9 cellular contexts compared by ENCODE assay signal in genomic region chr19:49147923-49148682, GRCh38. TPM values are rescaled to one million over a fixed set of nuclear protein-coding genes. Genes with fewer than 3 reads are reported as not detected.
A peak's percentile ranks its signal among the peaks of the same experiment; 100 is the strongest.
DNase-seq lines count a peak whose midpoint lies in the region; ATAC-seq and TF ChIP-seq lines count a peak whose summit lies in the region.
"Had no signal": no experiment of that assay in that cellular context is flagged by ENCODE, and none has a peak within 500 bp of the region (broad histone marks: within the 10 kb centered on the region; RNA-seq: fewer than 3 reads in every experiment).

No MANE protein-coding gene starts in this region.

- H3K4me3 Mint-ChIP-seq in activated CD8-positive, alpha-beta T cell treated with anti-CD3 and anti-CD28 coated beads, Interleukin-2, amount 10 ng/mL, durations not matched to agents 7 days and 5 days: peak overlapping the region; percentile 32
- no peak overlapping the region for H3K4me3 Mint-ChIP-seq in activated CD8-positive, alpha-beta T cell treated with anti-CD3 and anti-CD28 coated beads for 36 hours
- H3K4me3 Mint-ChIP-seq in chondrocyte (ENCODE audit: unreplicated experiment): peak overlapping the region; percentile 52

- peaks cover 53% of the 10 kb centered on the region for H3K27me3 Mint-ChIP-seq in activated CD8-positive, alpha-beta T cell treated with anti-CD3 and anti-CD28 coated beads, Interleukin-2, amount 10 ng/mL, durations not matched to agents 7 days and 5 days (ENCODE audit: low read depth)
- peaks cover 57% of the 10 kb centered on the region for H3K27me3 Mint-ChIP-seq in activated CD8-positive, alpha-beta T cell treated with anti-CD3 and anti-CD28 coated beads for 36 hours
- no peaks in the 10 kb centered on the region for H3K27me3 Mint-ChIP-seq in chondrocyte (ENCODE audit: low read depth)

- H3K36me3 Mint-ChIP-seq in activated CD8-positive, alpha-beta T cell treated with anti-CD3 and anti-CD28 coated beads, Interleukin-2, amount 10 ng/mL, durations not matched to agents 7 days and 5 days (ENCODE audit: low read depth): no peaks in the 10 kb centered on the region
- H3K36me3 Mint-ChIP-seq in activated CD8-positive, alpha-beta T cell treated with anti-CD3 and anti-CD28 coated beads for 36 hours (ENCODE audit: low read depth): no peaks in the 10 kb centered on the region
- H3K36me3 Mint-ChIP-seq in chondrocyte (ENCODE audit: low read depth): no peaks in the 10 kb centered on the region

- H3K4me3 ChIP-seq in liver (ENCODE audit: low read depth in 1 of 3, low read length in 3 of 3): no peak overlapping the region
- peak overlapping the region; percentile 69 for H3K4me3 ChIP-seq in suprapubic skin
- H3K4me3 ChIP-seq: GM12878 had no signal

- DNase-seq in activated CD8-positive, alpha-beta T cell treated with anti-CD3 and anti-CD28 coated beads, Interleukin-2, amount 10 ng/mL, durations not matched to agents 7 days and 5 days: no peak
- DNase-seq in activated CD8-positive, alpha-beta T cell treated with anti-CD3 and anti-CD28 coated beads for 36 hours: no peak
- DNase-seq in chondrocyte (ENCODE audit: low spot score): no peak
- DNase-seq in suprapubic skin (ENCODE audit: low spot score in 2 of 2): no peak
- no peak for DNase-seq in NCI-H187 (lab: John Stamatoyannopoulos, UW)
- DNase-seq in 8988T: no peak

- no peak for TF ChIP-seq EP300 in suprapubic skin (IDR thresholded peaks at IDR 0.05)

- CTCF ChIA-PET in activated CD8-positive, alpha-beta T cell treated with anti-CD3 and anti-CD28 coated beads, Interleukin-2, amount 10 ng/mL, durations not matched to agents 7 days and 5 days (lab: Charles Lee): interaction anchor here (1.6 to 1.9 kb wide), 2 partner anchors 50 to 51 kb away, joined by 5 to 9 read pairs; no protein-coding TSS in a partner anchor
- CTCF ChIA-PET in activated CD8-positive, alpha-beta T cell treated with anti-CD3 and anti-CD28 coated beads for 36 hours (lab: Charles Lee): interaction anchor here (1.1 to 6.2 kb wide), 6 partner anchors 9 to 51 kb away, joined by 3 to 36 read pairs (median 4); partner anchors contain the start of gene LIN7B

- peaks cover 42% of the 10 kb centered on the region for H3K4me1 Mint-ChIP-seq in activated CD8-positive, alpha-beta T cell treated with anti-CD3 and anti-CD28 coated beads, Interleukin-2, amount 10 ng/mL, durations not matched to agents 7 days and 5 days (ENCODE audit: low read depth)
- peaks cover 28% of the 10 kb centered on the region for H3K4me1 Mint-ChIP-seq in activated CD8-positive, alpha-beta T cell treated with anti-CD3 and anti-CD28 coated beads for 36 hours (ENCODE audit: low read depth)
- H3K4me1 Mint-ChIP-seq in chondrocyte (ENCODE audit: low read depth): peaks cover 26% of the 10 kb centered on the region

- no peak for TF ChIP-seq CTCF in activated CD8-positive, alpha-beta T cell treated with anti-CD3 and anti-CD28 coated beads for 36 hours (IDR thresholded peaks at IDR 0.05)
- TF ChIP-seq CTCF in chondrocyte (IDR thresholded peaks at IDR 0.05): no peak
- TF ChIP-seq CTCF in liver (IDR thresholded peaks at IDR 0.05; ENCODE audit: low read depth, low read length, missing input control): no peak
- no peak for TF ChIP-seq CTCF in suprapubic skin (IDR thresholded peaks at IDR 0.05)

- no peaks in the 10 kb centered on the region for H3K36me3 ChIP-seq in liver (ENCODE audit: control insufficient read depth in 4 of 4, insufficient read depth in 3 of 4, low read depth in 1 of 4, low read length in 3 of 4)
- no peaks in the 10 kb centered on the region for H3K36me3 ChIP-seq in suprapubic skin

- H3K27me3 ChIP-seq in liver (ENCODE audit: control insufficient read depth in 4 of 4, insufficient read depth in 4 of 4, low read length in 3 of 4) (no peaks in the 10 kb centered on the region), suprapubic skin (no peaks in the 10 kb centered on the region)

- 76% methylated on average over 11 of the region's 11 CpGs for WGBS in liver
- WGBS in suprapubic skin: 69% methylated on average over 10 of the region's 11 CpGs

- H3K27ac Mint-ChIP-seq in activated CD8-positive, alpha-beta T cell treated with anti-CD3 and anti-CD28 coated beads, Interleukin-2, amount 10 ng/mL, durations not matched to agents 7 days and 5 days: no peak overlapping the region
- no peak overlapping the region for H3K27ac Mint-ChIP-seq in activated CD8-positive, alpha-beta T cell treated with anti-CD3 and anti-CD28 coated beads for 36 hours
- no peak overlapping the region for H3K27ac Mint-ChIP-seq in chondrocyte (ENCODE audit: unreplicated experiment)

- no peak for ATAC-seq in activated CD8-positive, alpha-beta T cell treated with anti-CD3 and anti-CD28 coated beads, Interleukin-2, amount 10 ng/mL, durations not matched to agents 7 days and 5 days
- no peak for ATAC-seq in activated CD8-positive, alpha-beta T cell treated with anti-CD3 and anti-CD28 coated beads for 36 hours
- ATAC-seq in HG03565 (IDR thresholded peaks at IDR 0.05; ENCODE audit: unreplicated experiment): no peak
- ATAC-seq: GM12878 had no signal

- intact Hi-C loops in activated CD8-positive, alpha-beta T cell treated with anti-CD3 and anti-CD28 coated beads for 36 hours (cut with micrococcal nuclease): loop anchor here (5.0 kb wide), 1 partner anchor 51 kb away; no protein-coding TSS in a partner anchor

- no peaks in the 10 kb centered on the region for H3K9me3 ChIP-seq in liver (ENCODE audit: control insufficient read depth in 4 of 4, low read length in 3 of 4)
- no peaks in the 10 kb centered on the region for H3K9me3 ChIP-seq in suprapubic skin

- no peak for TF ChIP-seq POLR2A in suprapubic skin (IDR thresholded peaks at IDR 0.05)

- POLR2A ChIA-PET in activated CD8-positive, alpha-beta T cell treated with anti-CD3 and anti-CD28 coated beads, Interleukin-2, amount 10 ng/mL, durations not matched to agents 7 days and 5 days (lab: Charles Lee): interaction anchor here (0.6 kb wide), 2 partner anchors 15 to 17 kb away, joined by 3 read pairs; no protein-coding TSS in a partner anchor
- POLR2A ChIA-PET in activated CD8-positive, alpha-beta T cell treated with anti-CD3 and anti-CD28 coated beads for 36 hours (lab: Charles Lee): interaction anchor here (0.6 to 1.7 kb wide), 2 partner anchors 14 to 353 kb away, joined by 3 to 7 read pairs; no protein-coding TSS in a partner anchor

- TF ChIP-seq RAD21 in liver (IDR thresholded peaks at IDR 0.05): no peak

- H3K4me1 ChIP-seq in liver (ENCODE audit: control insufficient read depth in 4 of 4, insufficient read depth in 4 of 4, low read length in 3 of 4): peaks cover 0 to 29% (median 17%) of the 10 kb centered on the region in 4 donors
- peaks cover 53% of the 10 kb centered on the region for H3K4me1 ChIP-seq in suprapubic skin

- no peak overlapping the region for H3K9ac ChIP-seq in liver (ENCODE audit: low read depth in 1 of 2, low read length in 2 of 2)

- peaks cover 4% of the 10 kb centered on the region for H3K9me3 Mint-ChIP-seq in activated CD8-positive, alpha-beta T cell treated with anti-CD3 and anti-CD28 coated beads, Interleukin-2, amount 10 ng/mL, durations not matched to agents 7 days and 5 days (ENCODE audit: insufficient read depth)
- no peaks in the 10 kb centered on the region for H3K9me3 Mint-ChIP-seq in activated CD8-positive, alpha-beta T cell treated with anti-CD3 and anti-CD28 coated beads for 36 hours
- H3K9me3 Mint-ChIP-seq in chondrocyte (ENCODE audit: low read depth): no peaks in the 10 kb centered on the region

- peak overlapping the region in 1 of 2 donors; percentile 9 for H3K27ac ChIP-seq in liver (ENCODE audit: low read depth in 1 of 2, low read length in 2 of 2)
- no peak overlapping the region for H3K27ac ChIP-seq in suprapubic skin

TF ChIP-seq in liver, 16 proteins besides CTCF, POLR2A, EP300 and RAD21:
- TF ChIP-seq NR2F2 (IDR thresholded peaks at IDR 0.05) (peak; percentile 93), HNF4G (IDR thresholded peaks at IDR 0.05) (no peak)

RNA-seq across cellular contexts. Expression of gene HRC, which starts 7.1 kb away (rescaled TPM):
- total RNA-seq in activated CD8-positive, alpha-beta T cell treated with anti-CD3 and anti-CD28 coated beads, Interleukin-2, amount 10 ng/mL, durations not matched to agents 7 days and 5 days: not detected
- not detected for total RNA-seq in activated CD8-positive, alpha-beta T cell treated with anti-CD3 and anti-CD28 coated beads for 36 hours
- total RNA-seq in chondrocyte (not detected in 3 replicates), liver (1 to 10 TPM; 1.2 TPM), suprapubic skin (1 to 10 TPM in 1 of 4 donors, under 1 TPM in 2, not detected in 1; 0.47 to 1.0 (median 0.53) TPM)
- polyA plus RNA-seq in liver: under 1 TPM; 0.25 to 0.51 TPM
- total RNA-seq: GM12878 had no signal

RNA-seq across cellular contexts. Expression of gene TRPM4, which starts 9.5 kb away (rescaled TPM):
- total RNA-seq in activated CD8-positive, alpha-beta T cell treated with anti-CD3 and anti-CD28 coated beads, Interleukin-2, amount 10 ng/mL, durations not matched to agents 7 days and 5 days: not detected
- total RNA-seq in activated CD8-positive, alpha-beta T cell treated with anti-CD3 and anti-CD28 coated beads for 36 hours: under 1 TPM; 0.40 to 0.54 TPM
- total RNA-seq in chondrocyte (42.2 to 53.4 TPM (median 50.2 TPM) in 3 replicates), liver (10 to 100 TPM in 1 of 2 donors, 1 to 10 TPM in 1; 8.1 to 11.0 TPM), suprapubic skin (10 to 100 TPM; 45.2 to 87.6 (median 62.4) TPM)
- polyA plus RNA-seq in liver: 10 to 100 TPM; 15.4 to 31.2 TPM

RNA-seq across cellular contexts. Expression of gene PPFIA3, which starts 28.8 kb away (rescaled TPM):
- total RNA-seq in activated CD8-positive, alpha-beta T cell treated with anti-CD3 and anti-CD28 coated beads, Interleukin-2, amount 10 ng/mL, durations not matched to agents 7 days and 5 days: 1 to 10 TPM; 1.8 to 2.2 TPM
- total RNA-seq in activated CD8-positive, alpha-beta T cell treated with anti-CD3 and anti-CD28 coated beads for 36 hours: 1 to 10 TPM; 3.9 to 5.1 TPM
- total RNA-seq in chondrocyte: 12.7 to 14.4 TPM (median 13.9 TPM) in 3 replicates
- total RNA-seq in liver: 1 to 10 TPM; 1.5 to 2.1 TPM
- polyA plus RNA-seq in liver: 1 to 10 TPM; 2.6 to 4.6 TPM
- total RNA-seq in suprapubic skin: 10 to 100 TPM; 42.7 to 50.1 (median 46.6) TPM

RNA-seq across cellular contexts. Expression of gene C19orf73, which starts 29.2 kb away (rescaled TPM):
- 1 to 10 TPM in 1 of 2 experiments, under 1 TPM in 1; 0.92 to 1.0 TPM for total RNA-seq in activated CD8-positive, alpha-beta T cell treated with anti-CD3 and anti-CD28 coated beads, Interleukin-2, amount 10 ng/mL, durations not matched to agents 7 days and 5 days
- 1 to 10 TPM; 1.5 to 2.0 TPM for total RNA-seq in activated CD8-positive, alpha-beta T cell treated with anti-CD3 and anti-CD28 coated beads for 36 hours
- total RNA-seq in chondrocyte (1.1 to 1.7 TPM (median 1.6 TPM) in 3 replicates), liver (1 to 10 TPM in 1 of 2 donors, under 1 TPM in 1; 0.56 to 1.4 TPM), suprapubic skin (1 to 10 TPM in 3 of 4 donors, not detected in 1; 5.2 to 9.3 (median 5.9) TPM)
- polyA plus RNA-seq in liver: 1 to 10 TPM; 1.9 to 2.1 TPM

RNA-seq across cellular contexts. Expression of gene LIN7B, which starts 33.9 kb away (rescaled TPM):
- 1 to 10 TPM; 3.7 to 6.3 TPM for total RNA-seq in activated CD8-positive, alpha-beta T cell treated with anti-CD3 and anti-CD28 coated beads, Interleukin-2, amount 10 ng/mL, durations not matched to agents 7 days and 5 days
- total RNA-seq in activated CD8-positive, alpha-beta T cell treated with anti-CD3 and anti-CD28 coated beads for 36 hours: 1 to 10 TPM; 2.1 to 4.4 TPM
- 12.7 to 14.3 TPM (median 13.9 TPM) in 3 replicates for total RNA-seq in chondrocyte
- 1 to 10 TPM; 2.2 to 3.8 TPM for total RNA-seq in liver
- polyA plus RNA-seq in liver: 1 to 10 TPM; 2.7 to 3.0 TPM
- 10 to 100 TPM; 20.0 to 39.8 (median 32.3) TPM for total RNA-seq in suprapubic skin

Comparison
In these comparisons a context has a peak if more than half of its experiments do, and no peak if none do; other contexts are left out.
1. RNA of gene TRPM4, which starts 9.5 kb away (total RNA-seq): 45.2 to 87.6 TPM in suprapubic skin, 42.2 to 53.4 TPM in chondrocyte and 8.1 to 11.0 TPM in liver; 0.40 to 0.54 TPM in activated CD8-positive, alpha-beta T cell treated with anti-CD3 and anti-CD28 coated beads for 36 hours and not detected in activated CD8-positive, alpha-beta T cell treated with anti-CD3 and anti-CD28 coated beads, Interleukin-2, amount 10 ng/mL, durations not matched to agents 7 days and 5 days; every median in the first group is over 4 times any median in the second.